Comparison of ENCODE assay signal across 8 cellular contexts in the genomic region with DNA sequence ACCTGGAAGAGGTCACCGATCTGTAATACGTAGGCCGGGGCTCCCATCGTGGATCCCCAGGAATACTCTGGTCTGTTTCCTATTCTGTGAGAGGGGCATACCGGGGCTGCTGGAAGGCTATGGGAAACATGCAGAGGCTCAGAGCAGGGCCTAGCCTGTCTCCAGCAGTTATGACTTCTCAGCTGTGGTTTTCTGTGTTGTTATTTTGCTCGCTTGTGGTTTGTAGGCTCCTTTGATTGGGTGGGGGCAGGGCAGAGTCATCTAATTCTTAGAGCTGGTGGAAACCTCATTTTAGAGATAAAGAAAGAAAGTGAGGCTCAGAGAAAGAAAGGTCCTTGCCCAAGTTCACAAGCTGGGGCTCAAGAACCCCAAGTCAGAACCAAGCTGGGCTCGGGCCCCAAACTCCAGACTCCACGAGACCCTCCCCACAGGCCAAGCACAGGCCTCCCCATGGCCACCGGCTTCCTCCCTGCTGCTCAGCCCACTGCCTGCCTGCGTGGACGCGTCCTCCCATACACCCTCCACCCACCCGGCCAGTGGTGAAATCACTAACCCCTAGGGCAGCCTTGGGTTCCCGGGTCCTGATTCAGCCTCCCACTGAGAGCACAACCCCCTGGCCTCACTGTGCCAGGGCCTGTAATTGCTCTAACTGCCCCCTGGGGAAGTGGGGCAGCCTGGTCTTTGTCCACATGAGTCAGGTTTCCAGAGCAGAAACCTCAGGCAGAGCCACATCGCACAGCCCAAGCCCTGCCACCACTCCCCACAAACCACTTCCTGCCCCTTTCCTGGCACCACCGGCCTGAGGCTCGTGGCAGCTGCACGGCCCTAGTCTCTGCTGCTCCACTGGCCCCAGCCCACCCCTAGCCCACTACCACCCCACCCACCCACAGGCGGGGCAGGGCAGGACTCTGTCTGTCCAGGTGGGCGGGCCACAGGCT.
DNase-seq lines count a peak whose midpoint lies in the region; ATAC-seq and FAIRE-seq lines count a peak whose summit lies in the region.

No MANE protein-coding gene starts in this region.

- DNase-seq in AG08395 (ENCODE audit: low spot score) (peak; percentile 92), GM19239 (ENCODE audit: insufficient read length, low spot score) (no peak), SW 1271 (lab: John Stamatoyannopoulos, UW) (peak; percentile 69 to 88), kidney tubule cell (ENCODE audit: low spot score) (peak; percentile 96), retina (no peak)
- DNase-seq in activated naive CD8-positive, alpha-beta T cell treated with anti-CD3 and anti-CD28 coated beads, Interleukin-2, amount 10 ng/mL, durations not matched to agents 7 days and 5 days = peak; percentile 86
- peak; percentile 56 to 70 for DNase-seq in stimulated activated CD8-positive, alpha-beta memory T cell treated with anti-CD3 and anti-CD28 coated beads, Interleukin-15, amount 100 ng/mL, for 4 hours (ENCODE audit: low read depth in 2 of 2)

- H3K4me1 Mint-ChIP-seq in activated naive CD8-positive, alpha-beta T cell treated with anti-CD3 and anti-CD28 coated beads, Interleukin-2, amount 10 ng/mL, durations not matched to agents 7 days and 5 days = peaks cover 75% of the 10 kb centered on the region

- H3K27ac Mint-ChIP-seq in activated naive CD8-positive, alpha-beta T cell treated with anti-CD3 and anti-CD28 coated beads, Interleukin-2, amount 10 ng/mL, durations not matched to agents 7 days and 5 days = peak overlapping the region; percentile 92

- no peaks in the 10 kb centered on the region for H3K9me3 Mint-ChIP-seq in activated naive CD8-positive, alpha-beta T cell treated with anti-CD3 and anti-CD28 coated beads, Interleukin-2, amount 10 ng/mL, durations not matched to agents 7 days and 5 days

- peak; percentile 84 for FAIRE-seq in GM19239 (lab: Jason Lieb, UNC)

- peak overlapping the region; percentile 81 for H3K4me3 Mint-ChIP-seq in activated naive CD8-positive, alpha-beta T cell treated with anti-CD3 and anti-CD28 coated beads, Interleukin-2, amount 10 ng/mL, durations not matched to agents 7 days and 5 days

- peak; percentile 57 for ATAC-seq in HG03442 (IDR thresholded peaks at IDR 0.05; ENCODE audit: unreplicated experiment)
- peak; percentile 65 for ATAC-seq in activated naive CD8-positive, alpha-beta T cell treated with anti-CD3 and anti-CD28 coated beads, Interleukin-2, amount 10 ng/mL, durations not matched to agents 7 days and 5 days (ENCODE audit: low read depth)

- POLR2A ChIA-PET in activated naive CD8-positive, alpha-beta T cell treated with anti-CD3 and anti-CD28 coated beads, Interleukin-2, amount 10 ng/mL, durations not matched to agents 7 days and 5 days (lab: Charles Lee) = interaction anchor here (0.7 to 3.1 kb wide), 12 partner anchors 9 to 824 kb away, joined by 3 to 18 read pairs (median 5); no protein-coding TSS in a partner anchor

- H3K27me3 Mint-ChIP-seq in activated naive CD8-positive, alpha-beta T cell treated with anti-CD3 and anti-CD28 coated beads, Interleukin-2, amount 10 ng/mL, durations not matched to agents 7 days and 5 days = peaks cover 46% of the 10 kb centered on the region

- H3K36me3 Mint-ChIP-seq in activated naive CD8-positive, alpha-beta T cell treated with anti-CD3 and anti-CD28 coated beads, Interleukin-2, amount 10 ng/mL, durations not matched to agents 7 days and 5 days = no peaks in the 10 kb centered on the region

Comparison
In these comparisons a context has a peak if more than half of its experiments do, and no peak if none do; other contexts are left out.
1. DNase-seq: peak in AG08395 (single experiment), SW 1271 (2 of 2), activated naive CD8-positive, alpha-beta T cell treated with anti-CD3 and anti-CD28 coated beads, Interleukin-2, amount 10 ng/mL, durations not matched to agents 7 days and 5 days (single experiment), kidney tubule cell (single experiment) and stimulated activated CD8-positive, alpha-beta memory T cell treated with anti-CD3 and anti-CD28 coated beads, Interleukin-15, amount 100 ng/mL, for 4 hours (2 of 2); none in GM19239 (single experiment) and retina (single experiment).